ENCODE assay signal across 8 cellular contexts in genomic region chr13:30113531-30113930, GRCh38.
DNase-seq lines count a peak whose midpoint lies in the region; ATAC-seq and TF ChIP-seq lines count a peak whose summit lies in the region.

No MANE protein-coding gene starts in this region.

- no peak for TF ChIP-seq POLR2A in right lobe of liver (IDR thresholded peaks at IDR 0.05)

- peak overlapping the region; percentile 19 to 89 (median 83) for H3K27ac ChIP-seq in right lobe of liver
- peak overlapping the region; percentile 38 for H3K27ac ChIP-seq in subcutaneous abdominal adipose tissue (ENCODE audit: low read depth, low read length)

- H3K9me3 ChIP-seq in adipocyte (ENCODE audit: control insufficient read depth, low read length) (no peaks in the 10 kb centered on the region), right lobe of liver (no peaks in the 10 kb centered on the region), subcutaneous abdominal adipose tissue (ENCODE audit: control insufficient read depth in 5 of 5, low read length in 5 of 5) (no peaks in the 10 kb centered on the region)

- H3K4me3 ChIP-seq in adipocyte (ENCODE audit: low read length) (peak overlapping the region; percentile 26), right lobe of liver (no peak overlapping the region), subcutaneous abdominal adipose tissue (ENCODE audit: low read depth in 1 of 5, low read length in 5 of 5) (no peak overlapping the region)

- TF ChIP-seq CTCF in right lobe of liver (IDR thresholded peaks at IDR 0.05): no peak

- no peaks in the 10 kb centered on the region for H3K27me3 ChIP-seq in adipocyte (replicated peaks; ENCODE audit: control insufficient read depth, insufficient read depth, low read length)
- no peaks in the 10 kb centered on the region for H3K27me3 ChIP-seq in right lobe of liver
- no peaks in the 10 kb centered on the region for H3K27me3 ChIP-seq in subcutaneous abdominal adipose tissue (ENCODE audit: control insufficient read depth in 5 of 5, insufficient read depth in 4 of 5, low read length in 5 of 5)

- H3K9ac ChIP-seq in adipocyte (ENCODE audit: low read length) (peak overlapping the region; percentile 20), subcutaneous abdominal adipose tissue (ENCODE audit: low read length in 5 of 5) (no peak overlapping the region)

- peak; percentile 57 for DNase-seq in DMS79 treated with DMSO at 0.1 percent for 48 hours (lab: John Stamatoyannopoulos, UW)
- no peak for DNase-seq in DMS79 (lab: John Stamatoyannopoulos, UW)
- DNase-seq in adipocyte (ENCODE audit: low read depth): peak; percentile 46
- no peak for DNase-seq in right lobe of liver
- DNase-seq in LoVo (ENCODE audit: low spot score): no peak
- DNase-seq in DMS 273 (lab: John Stamatoyannopoulos, UW; ENCODE audit: unreplicated experiment): no peak

- intact Hi-C loops in right lobe of liver (cut with DNase I): loop anchor here (10.0 kb wide), 4 partner anchors 269 to 609 kb away; no protein-coding TSS in a partner anchor

- WGBS in right lobe of liver (ENCODE audit: insufficient coverage, low coverage, low lambda C conversion rate, missing lambda C conversion rate): 49% methylated on average over 5 of the region's 5 CpGs

- peaks cover 24% of the 10 kb centered on the region for H3K4me1 ChIP-seq in adipocyte (ENCODE audit: control insufficient read depth, insufficient read depth, low read length)
- H3K4me1 ChIP-seq in right lobe of liver: peaks cover 0 to 24% (median 9%) of the 10 kb centered on the region in 4 donors
- H3K4me1 ChIP-seq in subcutaneous abdominal adipose tissue (ENCODE audit: control insufficient read depth in 5 of 5, insufficient read depth in 5 of 5, low read length in 5 of 5): peaks cover 2 to 37% (median 19%) of the 10 kb centered on the region in 5 donors

- no peaks in the 10 kb centered on the region for H3K36me3 ChIP-seq in adipocyte (ENCODE audit: control insufficient read depth, insufficient read depth, low read length, severe bottlenecking)
- H3K36me3 ChIP-seq in right lobe of liver: no peaks in the 10 kb centered on the region
- no peaks in the 10 kb centered on the region for H3K36me3 ChIP-seq in subcutaneous abdominal adipose tissue (ENCODE audit: control insufficient read depth in 5 of 5, insufficient read depth in 5 of 5, low read length in 5 of 5)

- ATAC-seq in right lobe of liver: peak in 1 of 4 donors; percentile 1
- no peak for ATAC-seq in GM21447 (IDR thresholded peaks at IDR 0.05; ENCODE audit: unreplicated experiment)

Comparison
In these comparisons a context has a peak if more than half of its experiments do, and no peak if none do; other contexts are left out.
1. DNase-seq: peak in DMS79 treated with DMSO at 0.1 percent for 48 hours (single experiment) and adipocyte (single experiment); none in DMS79 (single experiment), right lobe of liver (0 of 3), LoVo (single experiment) and DMS 273 (single experiment).